Comparison of ENCODE assay signal across 25 cellular contexts in the genomic region with DNA sequence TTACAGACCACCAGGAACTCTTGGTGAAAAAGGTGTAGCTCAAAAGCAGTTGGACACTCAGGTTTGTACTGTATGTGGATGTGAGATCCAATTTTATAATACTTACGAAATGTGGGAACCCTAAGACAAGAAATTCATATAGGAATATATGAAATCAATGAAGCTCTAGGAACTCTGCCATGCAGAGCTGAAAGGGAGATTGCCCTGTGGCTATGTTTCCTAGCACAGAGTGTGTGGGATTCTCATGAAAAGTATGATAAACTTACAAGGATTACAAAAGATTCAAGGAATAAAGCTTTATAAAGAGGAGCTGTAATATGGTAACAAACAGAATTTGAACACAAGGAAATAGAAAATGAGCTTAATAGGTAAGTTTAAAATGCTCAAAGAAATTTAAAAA.
"Had no signal": no experiment of that assay in that cellular context is flagged by ENCODE, and none has a peak within 500 bp of the region (broad histone marks: within the 10 kb centered on the region; RNA-seq: fewer than 3 reads in every experiment).

No MANE protein-coding gene starts in this region.

- H3K4me3 ChIP-seq: stomach, suprapubic skin, testis, thoracic aorta, thyroid gland, tibial artery, tibial nerve, transverse colon, upper lobe of right lung, uterus, vagina had no signal

- H3K9me3 ChIP-seq: stomach, suprapubic skin, testis, thoracic aorta, thyroid gland, tibial artery, tibial nerve, transverse colon, upper lobe of right lung, uterus, vagina had no signal

- DNase-seq: stimulated activated CD4-positive, alpha-beta T cell treated with anti-CD3 and anti-CD28 coated beads, Interleukin-2, amount 100 ng/mL, for 24 hours; stimulated activated CD4-positive, alpha-beta T cell treated with anti-CD3 and anti-CD28 coated beads, Interleukin-2, amount 100 ng/mL, for 48 hours; stimulated activated CD4-positive, alpha-beta T cell treated with anti-CD3 and anti-CD28 coated beads, Interleukin-4, amount 100 ng/mL, for 1 hour; stimulated activated CD4-positive, alpha-beta T cell treated with anti-CD3 and anti-CD28 coated beads, Interleukin-4, amount 100 ng/mL, for 24 hours; stimulated activated CD4-positive, alpha-beta T cell treated with anti-CD3 and anti-CD28 coated beads, Interleukin-4, amount 100 ng/mL, for 4 hours; stimulated activated CD8-positive, alpha-beta memory T cell treated with anti-CD3 and anti-CD28 coated beads, Interleukin-4, amount 100 ng/mL, for 48 hours; stimulated activated naive B cell treated with anti-CD40 and anti-IgM and Interleukin-4, amounts not matched to agents 10 μg/mL and 1 μg/mL and 100 μg/mL, for 72 hours; stimulated activated naive CD4-positive, alpha-beta T cell; stimulated activated naive CD4-positive, alpha-beta T cell treated with Interleukin-2 at 50 U/mL for 16 hours; stimulated activated naive CD8-positive, alpha-beta T cell treated with anti-CD3 and anti-CD28 coated beads, Interleukin-15, amount 100 ng/mL, for 72 hours; stomach; substantia nigra; testis; thyroid gland; tibial artery; transverse colon; upper lobe of right lung; uterus had no signal

- H3K27ac ChIP-seq: stomach, suprapubic skin, testis, thoracic aorta, thyroid gland, tibial artery, tibial nerve, transverse colon, upper lobe of right lung, uterus, vagina had no signal

- H3K27me3 ChIP-seq: stomach, suprapubic skin, testis, thyroid gland, tibial artery, tibial nerve, transverse colon, upper lobe of right lung, uterus, vagina had no signal

- H3K36me3 ChIP-seq: stomach, suprapubic skin, thoracic aorta, thyroid gland, tibial artery, tibial nerve, transverse colon, upper lobe of right lung, uterus, vagina had no signal

- H3K4me1 ChIP-seq: stomach, suprapubic skin, testis, transverse colon, upper lobe of right lung, uterus, vagina had no signal

- ATAC-seq: stimulated activated effector memory CD8-positive, alpha-beta T cell treated with anti-CD3 and anti-CD28 coated beads, Interleukin-12 subunit alpha, Interleukin-12 subunit beta, amount 100 ng/mL, for 72 hours; stimulated activated memory B cell treated with anti-CD40 and anti-IgM and Interleukin-4, amounts not matched to agents 10 μg/mL and 1 μg/mL and 100 μg/mL, for 72 hours; stimulated activated naive B cell treated with anti-CD40 and anti-IgM and Interleukin-4, amounts not matched to agents 10 μg/mL and 1 μg/mL and 100 μg/mL, for 72 hours; stimulated activated naive CD8-positive, alpha-beta T cell treated with anti-CD3 and anti-CD28 coated beads, Interleukin-15, amount 100 ng/mL, for 72 hours; upper lobe of right lung had no signal

- FAIRE-seq: urothelium cell line had no signal
